38 cellular contexts compared by ENCODE assay signal in the genomic region with DNA sequence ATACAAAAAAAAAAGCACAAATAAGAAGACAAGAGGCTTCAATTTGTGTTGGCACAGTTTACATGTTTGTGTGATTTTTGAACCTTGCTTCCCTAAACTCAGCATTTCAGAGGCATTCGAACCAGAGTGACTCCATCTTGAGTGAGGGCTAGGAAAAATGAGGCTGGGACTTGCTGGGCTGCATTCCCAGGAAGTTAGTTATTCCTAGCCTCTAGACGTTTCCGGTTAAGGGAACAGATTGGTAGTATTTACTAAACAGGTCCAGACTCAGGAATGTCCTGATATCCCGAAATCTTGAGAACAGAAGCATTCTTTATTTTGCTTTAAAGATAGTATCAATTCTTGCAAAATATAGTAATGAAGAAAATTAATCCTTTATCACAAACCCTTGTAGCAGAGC. TPM values are rescaled to one million over a fixed set of nuclear protein-coding genes. Genes with fewer than 3 reads are reported as not detected.
"Had no signal": no experiment of that assay in that cellular context is flagged by ENCODE, and none has a peak within 500 bp of the region (broad histone marks: within the 10 kb centered on the region; RNA-seq: fewer than 3 reads in every experiment).

No MANE protein-coding gene starts in this region.

- H3K9me3 ChIP-seq: MG63 had no signal

- H3K36me3 ChIP-seq: MG63 had no signal

- H3K27me3 ChIP-seq: MG63 had no signal

- H3K9ac ChIP-seq: KMS-11 had no signal

- DNase-seq: Karpas-422, Kasumi-1, KG1, MG63, MM.1S, MV-4-11, NCI-H1048, NCI-H1092, NCI-H1092 treated with DMSO at 0.1 percent for 48 hours, NCI-H1105, NCI-H1105 treated with DMSO at 0.1 percent for 48 hours, NCI-H1417, NCI-H1417 treated with DMSO at 0.1 percent for 48 hours, NCI-H1436, NCI-H1436 treated with DMSO at 0.1 percent for 48 hours, NCI-H146, NCI-H1694, NCI-H1694 treated with DMSO at 0.1 percent for 48 hours, NCI-H187, NCI-H187 treated with DMSO at 0.1 percent for 48 hours, NCI-H1930, NCI-H2029, NCI-H2029 treated with DMSO at 0.1 percent for 48 hours, NCI-H2081, NCI-H2081 treated with DMSO at 0.1 percent for 48 hours, NCI-H2107, NCI-H2171, NCI-H2171 treated with DMSO at 0.1 percent for 48 hours, NCI-H2227 treated with DMSO at 0.1 percent for 48 hours, NCI-H226, NCI-H345, NCI-H446, NCI-H446 treated with DMSO at 0.1 percent for 48 hours, NCI-H510A treated with DMSO at 0.1 percent for 48 hours had no signal

- H3K4me3 ChIP-seq: MG63 had no signal

- H3K4me2 ChIP-seq: KMS-11 had no signal

- H3K27ac ChIP-seq: KMS-11 had no signal

RNA-seq across cellular contexts. Expression of gene RIT2, which starts 46.7 kb away (rescaled TPM):
- total RNA-seq: LHCN-M2, MCF 10A, NCI-H460 had no signal
